Comparison of ENCODE assay signal across 8 cellular contexts in genomic region chr3:96863129-96863740, GRCh38. TPM values are rescaled to one million over a fixed set of nuclear protein-coding genes. Genes with fewer than 3 reads are reported as not detected.
A peak's percentile ranks its signal among the peaks of the same experiment; 100 is the strongest.
DNase-seq lines count a peak whose midpoint lies in the region; ATAC-seq, FAIRE-seq and TF ChIP-seq lines count a peak whose summit lies in the region.

No MANE protein-coding gene starts in this region.

- H3K9me3 ChIP-seq in BE2C: no peaks in the 10 kb centered on the region
- no peaks in the 10 kb centered on the region for H3K9me3 ChIP-seq in Peyer's patch

- no peak for FAIRE-seq in GM12891 (lab: Jason Lieb, UNC)

- H3K36me3 ChIP-seq in BE2C (no peaks in the 10 kb centered on the region), Peyer's patch (no peaks in the 10 kb centered on the region)

- H3K4me1 ChIP-seq in BE2C: no peaks in the 10 kb centered on the region
- H3K4me1 ChIP-seq in Peyer's patch: no peaks in the 10 kb centered on the region

- H3K4me3 ChIP-seq in BE2C (ENCODE audit: low read depth, low read length) (no peak overlapping the region), Peyer's patch (no peak overlapping the region), epithelial cell of proximal tubule (ENCODE audit: low read depth, low read length) (no peak overlapping the region)

- H3K27ac ChIP-seq in Peyer's patch: no peak overlapping the region

- peak; percentile 65 for ATAC-seq in GM18907 (IDR thresholded peaks at IDR 0.05; ENCODE audit: unreplicated experiment)

- DNase-seq in BE2C (peak; percentile 67), Kasumi-1 (lab: John Stamatoyannopoulos, UW) (peak; percentile 72 to 76), Peyer's patch (no peak), epithelial cell of proximal tubule (ENCODE audit: low read depth) (peak; percentile 12), putamen (ENCODE audit: low spot score) (peak; percentile 11), KG1 (lab: John Stamatoyannopoulos, UW) (no peak), GM12891 (ENCODE audit: insufficient read length, low spot score) (no peak)

- TF ChIP-seq POLR2A in Peyer's patch (IDR thresholded peaks at IDR 0.05) (no peak), GM12891 (IDR thresholded peaks at IDR 0.05; ENCODE audit: low read depth, low read length) (no peak)

- H3K27me3 ChIP-seq in BE2C (no peaks in the 10 kb centered on the region), Peyer's patch (no peaks in the 10 kb centered on the region)

- peak; percentile 95 for TF ChIP-seq CTCF in BE2C (IDR thresholded peaks at IDR 0.05; ENCODE audit: low read depth, low read length)
- peak in 4 of 6 experiments; percentile 25 to 53 (median 42) for TF ChIP-seq CTCF in Peyer's patch (IDR thresholded peaks at IDR 0.05)
- TF ChIP-seq CTCF in epithelial cell of proximal tubule (conservative IDR thresholded peaks at IDR 0.05; ENCODE audit: low read depth, low read length): peak; percentile 94

TF ChIP-seq in GM12891, 5 proteins besides CTCF, POLR2A, EP300 and RAD21:
- TF ChIP-seq PAX5 (IDR thresholded peaks at IDR 0.05; ENCODE audit: insufficient read depth, low read length, severe bottlenecking): no peak
- no peak for TF ChIP-seq POLR2AphosphoS5 (IDR thresholded peaks at IDR 0.05; ENCODE audit: low read depth, low read length)
- TF ChIP-seq TAF1 (IDR thresholded peaks at IDR 0.05; ENCODE audit: low read depth, low read length): no peak
- no peak for TF ChIP-seq POU2F2 (IDR thresholded peaks at IDR 0.05; ENCODE audit: low read depth, low read length)
- TF ChIP-seq SPI1 (IDR thresholded peaks at IDR 0.05; ENCODE audit: low read depth, low read length): no peak

RNA-seq across cellular contexts. Expression of gene EPHA6, which starts 48.8 kb away (rescaled TPM):
- 0.63 TPM for polyA plus RNA-seq in BE2C (2012; ENCODE audit: insufficient read depth, insufficient read length, low read depth)
- total RNA-seq in Peyer's patch (1 to 10 TPM in 3 of 4 donors, not detected in 1; 1.7 to 2.1 (median 1.9) TPM), epithelial cell of proximal tubule (0.46 TPM in 1 of 2 replicates, not detected in the other)
- not detected for polyA plus RNA-seq in GM12891 (2012; ENCODE audit: low read depth, missing spikeins)

Comparison
In these comparisons a context has a peak if more than half of its experiments do, and no peak if none do; other contexts are left out.
1. DNase-seq: peak in BE2C (single experiment), Kasumi-1 (2 of 2), epithelial cell of proximal tubule (single experiment) and putamen (single experiment); none in Peyer's patch (0 of 3), KG1 (single experiment) and GM12891 (single experiment).
2. CTCF ChIP-seq: peak in every context shown above with its lines; median percentile 95 in BE2C; 94 in epithelial cell of proximal tubule; 42 in Peyer's patch.